ENCODE assay signal across 25 cellular contexts in the genomic region with DNA sequence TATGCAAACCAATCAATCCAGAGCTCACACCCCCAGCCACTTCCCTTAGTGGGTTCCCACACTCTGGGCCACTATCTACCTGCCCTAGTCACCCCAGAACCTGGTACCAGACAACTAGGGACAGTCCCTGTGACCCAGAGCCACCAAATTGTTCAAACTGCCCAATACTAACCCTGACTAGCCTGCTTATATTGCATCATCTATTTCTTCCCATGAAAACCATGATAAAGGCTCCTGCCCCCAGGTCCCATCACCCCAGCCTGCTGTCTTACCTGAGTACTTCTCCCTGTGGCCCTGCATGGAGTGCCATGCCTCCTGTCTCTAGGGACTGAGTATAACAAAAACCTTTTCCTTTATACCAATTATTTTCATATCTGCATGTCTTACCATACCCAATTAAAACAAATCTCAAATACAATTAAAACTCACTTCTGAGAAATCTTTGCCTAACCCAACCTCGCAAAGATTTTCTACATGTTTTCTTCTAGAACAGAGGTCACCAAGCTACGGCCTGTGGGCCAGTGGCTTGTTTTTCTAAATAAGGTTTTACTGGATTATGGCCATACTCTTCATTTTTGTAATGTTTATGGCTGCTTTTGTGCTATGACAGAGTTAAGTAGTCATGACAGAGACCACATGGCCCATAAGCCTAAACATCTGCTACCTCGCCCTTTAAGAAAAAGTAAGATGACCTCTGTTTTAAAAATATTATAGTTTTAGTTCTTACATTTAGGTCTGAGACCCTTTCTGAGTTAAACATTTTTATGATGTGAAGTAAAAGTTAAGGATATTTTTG. TPM values are rescaled to one million over a fixed set of nuclear protein-coding genes. Genes with fewer than 3 reads are reported as not detected.
"Had no signal": no experiment of that assay in that cellular context is flagged by ENCODE, and none has a peak within 500 bp of the region (broad histone marks: within the 10 kb centered on the region; RNA-seq: fewer than 3 reads in every experiment).

No MANE protein-coding gene starts in this region.

- DNase-seq: activated CD4-positive, alpha-beta T cell treated with anti-CD3 and anti-CD28 coated beads, Interleukin-2, amount 50 U/mL, for 1 hour; activated CD4-positive, CD25-positive, alpha-beta regulatory T cell treated with anti-CD3 and anti-CD28 coated beads, Interleukin-2, amount 50 U/mL, for 72 hours; activated CD8-positive, alpha-beta memory T cell treated with anti-CD3 and anti-CD28 coated beads for 24 hours; activated CD8-positive, alpha-beta memory T cell treated with anti-CD3 and anti-CD28 coated beads, Interleukin-2, amount 50 U/mL, for 4 hours; activated naive CD8-positive, alpha-beta T cell treated with anti-CD3 and anti-CD28 coated beads for 36 hours; amniotic stem cell; colonic mucosa; dorsolateral prefrontal cortex; effector memory CD8-positive, alpha-beta T cell; esophagus squamous epithelium; heart left ventricle; kidney; naive thymus-derived CD8-positive, alpha-beta T cell; retina; spleen; stimulated activated CD4-positive, alpha-beta T cell treated with anti-CD3 and anti-CD28 coated beads, Interleukin-4, amount 100 ng/mL, for 1 hour; stimulated activated naive CD8-positive, alpha-beta T cell treated with anti-CD3 and anti-CD28 coated beads, Interleukin-15, Interleukin-2, amounts not matched to agents 100 U/mL and 50 U/mL, for 24 hours; substantia nigra; T-cell; tibial artery; WERI-Rb-1 had no signal

- H3K27ac ChIP-seq: colonic mucosa, dorsolateral prefrontal cortex, neural progenitor cell, spleen, tibial artery, WERI-Rb-1 had no signal

- H3K9me3 Mint-ChIP-seq: T-cell had no signal

- H3K4me3 Mint-ChIP-seq: activated naive CD8-positive, alpha-beta T cell treated with anti-CD3 and anti-CD28 coated beads for 36 hours; T-cell; T-helper 2 cell treated with Interferon-gamma antibody and Interleukin-4, amounts not matched to agents 5 μg/mL and 100 μg/mL, for 36 hours had no signal

- H3K9me3 ChIP-seq: colonic mucosa had no signal

- H3K36me3 ChIP-seq: colonic mucosa, esophagus squamous epithelium, gastroesophageal sphincter, heart left ventricle, neural progenitor cell, spleen, tibial artery, WERI-Rb-1 had no signal

- H3K4me1 Mint-ChIP-seq: activated naive CD8-positive, alpha-beta T cell treated with anti-CD3 and anti-CD28 coated beads for 36 hours had no signal

- H3K27me3 ChIP-seq: colonic mucosa, gastroesophageal sphincter, heart left ventricle, neural progenitor cell had no signal

- H2AFZ ChIP-seq: neural progenitor cell had no signal

- H3K4me1 ChIP-seq: colonic mucosa, gastroesophageal sphincter, neural progenitor cell, tibial artery had no signal

- H3K9ac ChIP-seq: neural progenitor cell had no signal

- ATAC-seq: effector memory CD8-positive, alpha-beta T cell; gastroesophageal sphincter; heart left ventricle; naive thymus-derived CD8-positive, alpha-beta T cell; stimulated activated naive CD8-positive, alpha-beta T cell treated with anti-CD3 and anti-CD28 coated beads, Interleukin-15, Interleukin-2, amounts not matched to agents 100 U/mL and 50 U/mL, for 24 hours; T-cell had no signal

- H3K4me2 ChIP-seq: neural progenitor cell had no signal

- H3K27ac Mint-ChIP-seq: neural progenitor cell; T-helper 2 cell treated with Interferon-gamma antibody and Interleukin-4, amounts not matched to agents 5 μg/mL and 100 μg/mL, for 36 hours had no signal

- H3K4me3 ChIP-seq: colonic mucosa, dorsolateral prefrontal cortex, esophagus squamous epithelium, gastroesophageal sphincter, heart left ventricle, lung, neural progenitor cell, spleen, tibial artery had no signal

- H3K36me3 Mint-ChIP-seq: activated naive CD8-positive, alpha-beta T cell treated with anti-CD3 and anti-CD28 coated beads for 36 hours; naive thymus-derived CD8-positive, alpha-beta T cell; T-cell had no signal

RNA-seq across cellular contexts. Expression of a gene that starts 31.0 kb away (rescaled TPM):
- polyA plus RNA-seq: naive thymus-derived CD8-positive, alpha-beta T cell had no signal
